In genomic region chr20:298755-299391, GRCh38 we compare ENCODE assay signal across 9 cellular contexts. TPM values are rescaled to one million over a fixed set of nuclear protein-coding genes. Genes with fewer than 3 reads are reported as not detected.
DNase-seq lines count a peak whose midpoint lies in the region; ATAC-seq and TF ChIP-seq lines count a peak whose summit lies in the region.
"Had no signal": no experiment of that assay in that cellular context is flagged by ENCODE, and none has a peak within 500 bp of the region (broad histone marks: within the 10 kb centered on the region; RNA-seq: fewer than 3 reads in every experiment).

No MANE protein-coding gene starts in this region.

- H3K4me1 ChIP-seq in cardiac muscle cell (ENCODE audit: low read depth) (peaks cover 34% of the 10 kb centered on the region), mesenchymal stem cell (ENCODE audit: control insufficient read depth, insufficient read depth, low read depth, low read length) (peaks cover 15% of the 10 kb centered on the region), upper lobe of left lung (peaks cover 34 to 48% (median 36%) of the 10 kb centered on the region in 4 donors)

- no peak overlapping the region for H2BK12ac ChIP-seq in mesenchymal stem cell (ENCODE audit: low read length in 2 of 2)

- H4K8ac ChIP-seq in mesenchymal stem cell (ENCODE audit: low read length): no peak overlapping the region

- H2BK5ac ChIP-seq in mesenchymal stem cell (ENCODE audit: low read depth, low read length, poor library complexity, severe bottlenecking): no peak overlapping the region

- peak overlapping the region; percentile 71 for H4K91ac ChIP-seq in mesenchymal stem cell (ENCODE audit: low read length)

- H3K79me1 ChIP-seq in mesenchymal stem cell (replicated peaks; ENCODE audit: low read length, poor library complexity, severe bottlenecking): peaks cover 8% of the 10 kb centered on the region

- H3K4me3 ChIP-seq in cardiac muscle cell (peak overlapping the region; percentile 90), brain microvascular endothelial cell (ENCODE audit: low read depth, low read length) (peak overlapping the region; percentile 96), mesenchymal stem cell (ENCODE audit: insufficient read depth in 1 of 2, low read depth in 1 of 2, low read length in 2 of 2) (peak overlapping the region; percentile 86 to 99), upper lobe of left lung (peak overlapping the region; percentile 79 to 92 (median 86))

- DNase-seq in cardiac muscle cell (ENCODE audit: low read depth in 1 of 2, low spot score in 1 of 2) (no peak), cardiac septum (ENCODE audit: low spot score) (no peak), brain microvascular endothelial cell (no peak), mesenchymal stem cell (peak; percentile 20), upper lobe of left lung (no peak), GM10266 (ENCODE audit: extremely low spot score) (no peak), AG20443 (ENCODE audit: low spot score) (no peak)

- TF ChIP-seq EP300 in upper lobe of left lung (IDR thresholded peaks at IDR 0.05): no peak

- intact Hi-C loops in cardiac septum (cut with DNase I): no loop called here

- H3K27me3 ChIP-seq in cardiac muscle cell (no peaks in the 10 kb centered on the region), brain microvascular endothelial cell (replicated peaks) (no peaks in the 10 kb centered on the region), mesenchymal stem cell (ENCODE audit: control insufficient read depth in 1 of 2, insufficient read depth in 1 of 2, low read length in 2 of 2) (no peaks in the 10 kb centered on the region), upper lobe of left lung (no peaks in the 10 kb centered on the region)

- H2BK120ac ChIP-seq in mesenchymal stem cell (ENCODE audit: low read depth, low read length): peak overlapping the region; percentile 21

- H3K27ac ChIP-seq in cardiac muscle cell: peak overlapping the region; percentile 96
- no peak overlapping the region for H3K27ac ChIP-seq in brain microvascular endothelial cell
- peak overlapping the region; percentile 80 for H3K27ac ChIP-seq in mesenchymal stem cell (ENCODE audit: low read length, poor library complexity, severe bottlenecking)
- peak overlapping the region; percentile 94 to 100 (median 99) for H3K27ac ChIP-seq in upper lobe of left lung

- peak overlapping the region; percentile 96 to 97 for H3K18ac ChIP-seq in mesenchymal stem cell (ENCODE audit: low read depth in 1 of 2, low read length in 2 of 2)

- H3K9ac ChIP-seq in mesenchymal stem cell (ENCODE audit: low read length): peak overlapping the region; percentile 98

- H2BK15ac ChIP-seq in mesenchymal stem cell (ENCODE audit: low read depth, poor library complexity, severe bottlenecking): no peak overlapping the region

- no peaks in the 10 kb centered on the region for H3K9me3 ChIP-seq in cardiac muscle cell (ENCODE audit: low read depth)
- H3K9me3 ChIP-seq in mesenchymal stem cell (ENCODE audit: control insufficient read depth, low read length): no peaks in the 10 kb centered on the region
- H3K9me3 ChIP-seq in upper lobe of left lung: no peaks in the 10 kb centered on the region

- H3K36me3 ChIP-seq in cardiac muscle cell (no peaks in the 10 kb centered on the region), brain microvascular endothelial cell (replicated peaks) (no peaks in the 10 kb centered on the region), mesenchymal stem cell (ENCODE audit: control insufficient read depth in 1 of 2, insufficient read depth in 2 of 2, low read depth in 1 of 2, low read length in 2 of 2) (peaks cover 0 to 11% of the 10 kb centered on the region in 2 experiments), upper lobe of left lung (no peaks in the 10 kb centered on the region)

- H3K4ac ChIP-seq in mesenchymal stem cell (ENCODE audit: low read depth in 1 of 2, low read length in 2 of 2): peak overlapping the region; percentile 97 to 100

- no peak for TF ChIP-seq POLR2A in upper lobe of left lung (IDR thresholded peaks at IDR 0.05)

- H2AK5ac ChIP-seq in mesenchymal stem cell (ENCODE audit: low read length, severe bottlenecking): peak overlapping the region; percentile 5

- TF ChIP-seq CTCF in cardiac muscle cell (IDR thresholded peaks at IDR 0.05; ENCODE audit: low read depth, low read length) (no peak), brain microvascular endothelial cell (IDR thresholded peaks at IDR 0.05; ENCODE audit: low read depth, low read length, missing control alignments) (no peak), upper lobe of left lung (IDR thresholded peaks at IDR 0.05) (no peak), GM10266 (IDR thresholded peaks at IDR 0.05; ENCODE audit: control insufficient read depth, insufficient read depth, low read depth, missing control alignments) (no peak)

- in situ Hi-C loops in brain microvascular endothelial cell (cut with HindIII; ENCODE audit: low pct_ligation_motif_present, low sequenced_read_pairs): no loop called here

- peak overlapping the region in 1 of 2 experiments; percentile 97 for H3K14ac ChIP-seq in mesenchymal stem cell (ENCODE audit: low read length in 2 of 2)

- ATAC-seq in upper lobe of left lung (ENCODE audit: low FRiP score in 2 of 2) (no peak), GM21717 (IDR thresholded peaks at IDR 0.05; ENCODE audit: unreplicated experiment) (no peak)

- H2AFZ ChIP-seq in mesenchymal stem cell (ENCODE audit: low read depth, low read length): no peak overlapping the region

- 4% methylated on average over 12 of the region's 16 CpGs for WGBS in mesenchymal stem cell
- 3 to 7% methylated on average over 16 of the region's 16 CpGs for WGBS in upper lobe of left lung, 2 donors

- peak overlapping the region; percentile 76 for H3K4me2 ChIP-seq in mesenchymal stem cell (ENCODE audit: low read length, poor library complexity, severe bottlenecking)

- H3K23ac ChIP-seq in mesenchymal stem cell (ENCODE audit: low read length in 2 of 2): peak overlapping the region in 1 of 2 experiments; percentile 79

RNA-seq across cellular contexts. Expression of gene ZCCHC3, which starts 1.5 kb away (rescaled TPM):
- total RNA-seq in cardiac muscle cell (49.9 and 63.8 TPM in 2 replicates), cardiac septum (10.4 TPM), upper lobe of left lung (10 to 100 TPM; 14.2 to 18.5 (median 17.3) TPM)
- polyA plus RNA-seq in cardiac muscle cell: 43.7 and 53.1 TPM in 2 replicates
- 21.9 TPM for polyA plus RNA-seq in mesenchymal stem cell (2013, experiment 1 of 2)
- polyA plus RNA-seq in mesenchymal stem cell (2013, experiment 2 of 2): 21.3 TPM

RNA-seq across cellular contexts. Expression of gene C20orf96, which starts 8.3 kb away (rescaled TPM):
- total RNA-seq in cardiac muscle cell: 6.2 and 9.3 TPM in 2 replicates
- polyA plus RNA-seq in cardiac muscle cell: 31.9 and 41.9 TPM in 2 replicates
- total RNA-seq in cardiac septum: 3.7 TPM
- polyA plus RNA-seq in mesenchymal stem cell (2013, experiment 1 of 2): 15.2 TPM
- 14.8 TPM for polyA plus RNA-seq in mesenchymal stem cell (2013, experiment 2 of 2)
- total RNA-seq in upper lobe of left lung: 10 to 100 TPM in 3 of 6 donors, 1 to 10 TPM in 3; 3.0 to 31.4 (median 10.3) TPM

RNA-seq across cellular contexts. Expression of gene SOX12, which starts 26.5 kb away (rescaled TPM):
- total RNA-seq in cardiac muscle cell: 57.6 and 79.8 TPM in 2 replicates
- polyA plus RNA-seq in cardiac muscle cell: 41.9 and 49.9 TPM in 2 replicates
- total RNA-seq in cardiac septum: 10.6 TPM
- 30.8 TPM for polyA plus RNA-seq in mesenchymal stem cell (2013, experiment 1 of 2)
- 29.9 TPM for polyA plus RNA-seq in mesenchymal stem cell (2013, experiment 2 of 2)
- total RNA-seq in upper lobe of left lung: 10 to 100 TPM in 2 of 6 donors, 1 to 10 TPM in 4; 3.8 to 13.5 (median 7.6) TPM

RNA-seq across cellular contexts. Expression of gene DEFB132, which starts 41.3 kb away (rescaled TPM):
- total RNA-seq in cardiac muscle cell: not detected in 2 replicates
- polyA plus RNA-seq in cardiac muscle cell: not detected in 2 replicates
- not detected for total RNA-seq in cardiac septum
- not detected for polyA plus RNA-seq in mesenchymal stem cell (2013, experiment 1 of 2)
- polyA plus RNA-seq in mesenchymal stem cell (2013, experiment 2 of 2): not detected
- total RNA-seq in upper lobe of left lung: not detected
- total RNA-seq: NCI-H460 had no signal

RNA-seq across cellular contexts. Expression of gene NRSN2, which starts 48.0 kb away (rescaled TPM):
- total RNA-seq in cardiac muscle cell (111 and 190 TPM in 2 replicates), cardiac septum (23.9 TPM), upper lobe of left lung (10 to 100 TPM; 13.6 to 30.8 (median 25.6) TPM)
- 135 and 170 TPM in 2 replicates for polyA plus RNA-seq in cardiac muscle cell
- polyA plus RNA-seq in mesenchymal stem cell (2013, experiment 1 of 2): 63.0 TPM
- polyA plus RNA-seq in mesenchymal stem cell (2013, experiment 2 of 2): 60.9 TPM
